Comparison of ENCODE assay signal across 10 cellular contexts in genomic region chr2:152695763-152696162, GRCh38.
"Had no signal": no experiment of that assay in that cellular context is flagged by ENCODE, and none has a peak within 500 bp of the region (broad histone marks: within the 10 kb centered on the region; RNA-seq: fewer than 3 reads in every experiment).

No MANE protein-coding gene starts in this region.

- H3K27ac ChIP-seq: hepatocyte, right atrium auricular region, tibial artery had no signal

- H3K4me1 ChIP-seq: right atrium auricular region had no signal

- H3K27me3 ChIP-seq: hepatocyte, right atrium auricular region, tibial artery had no signal

- DNase-seq: activated T-cell treated with anti-CD3 and anti-CD28 coated beads, Interleukin-2, amount 50 U/mL, for 24 hours; central memory CD4-positive, alpha-beta T cell; effector memory CD8-positive, alpha-beta T cell; kidney glomerular epithelial cell; posterior cingulate gyrus; T-helper 9 cell; tibial artery had no signal

- H3K9me3 ChIP-seq: right atrium auricular region, tibial artery had no signal

- H2AFZ ChIP-seq: hepatocyte had no signal

- H3K4me3 ChIP-seq: hepatocyte, right atrium auricular region, tibial artery had no signal

- H3K27me3 Mint-ChIP-seq: activated T-cell treated with anti-CD3 and anti-CD28 coated beads, Interleukin-2, amount 50 U/mL, for 24 hours; effector memory CD8-positive, alpha-beta T cell had no signal

- H3K4me2 ChIP-seq: hepatocyte had no signal

- ATAC-seq: effector memory CD8-positive, alpha-beta T cell; stimulated activated effector memory CD8-positive, alpha-beta T cell treated with anti-CD3 and anti-CD28 coated beads, Interleukin-12 subunit alpha, Interleukin-12 subunit beta, amount 100 ng/mL, for 72 hours had no signal
